In the genomic region with DNA sequence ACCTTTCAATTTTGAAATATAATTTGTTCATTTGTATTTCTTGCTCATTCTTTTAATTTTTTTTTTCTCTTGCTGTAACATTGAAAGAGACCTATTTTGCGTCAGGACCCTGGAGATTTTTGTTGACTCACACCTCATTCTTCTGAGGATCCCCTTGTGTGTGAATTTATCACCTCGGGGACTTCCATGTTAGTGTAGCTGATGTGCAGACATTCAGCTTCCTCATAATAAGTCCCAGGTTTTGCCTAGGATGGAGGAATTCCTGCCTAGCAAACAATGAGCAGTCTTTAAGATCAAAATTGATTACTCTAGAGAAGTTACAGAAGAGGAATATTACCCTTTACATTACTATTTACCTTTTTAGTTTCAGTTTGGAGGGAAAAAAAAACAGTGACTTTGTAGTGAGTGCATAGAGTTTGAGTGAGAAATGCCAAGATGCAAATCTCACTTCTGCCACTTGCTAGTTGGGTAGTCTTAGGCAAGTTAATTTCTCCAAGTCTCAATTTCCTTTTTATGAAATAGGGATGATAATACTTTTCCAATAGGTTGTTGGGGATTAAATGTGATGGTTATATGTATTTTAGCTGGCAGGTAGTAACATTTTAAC, we compare ENCODE assay signal across 8 cellular contexts. TPM values are rescaled to one million over a fixed set of nuclear protein-coding genes. Genes with fewer than 3 reads are reported as not detected.
DNase-seq lines count a peak whose midpoint lies in the region; ATAC-seq and TF ChIP-seq lines count a peak whose summit lies in the region.
"Had no signal": no experiment of that assay in that cellular context is flagged by ENCODE, and none has a peak within 500 bp of the region (broad histone marks: within the 10 kb centered on the region; RNA-seq: fewer than 3 reads in every experiment).

No MANE protein-coding gene starts in this region.

- no peak for DNase-seq in osteocyte (ENCODE audit: extremely low spot score, unreplicated experiment)
- DNase-seq in hepatocyte (ENCODE audit: low spot score): no peak
- DNase-seq in foreskin fibroblast: no peak
- no peak for DNase-seq in NCI-H1048 (lab: John Stamatoyannopoulos, UW)

- ATAC-seq in GM18870 (IDR thresholded peaks at IDR 0.05; ENCODE audit: unreplicated experiment) (peak; percentile 55), GM21825 (IDR thresholded peaks at IDR 0.05; ENCODE audit: unreplicated experiment) (peak; percentile 51)

- peak overlapping the region; percentile 19; the same call in 1 of the 2 replicates for H3K9ac ChIP-seq in OCI-LY3 (ENCODE audit: low read length)

- H3K4me3 ChIP-seq in OCI-LY3 (ENCODE audit: low read length): peak overlapping the region; percentile 45
- H3K4me3 ChIP-seq in hepatocyte: no peak overlapping the region
- H3K4me3 ChIP-seq in foreskin fibroblast (ENCODE audit: low read depth in 1 of 2, low read length in 2 of 2): no peak overlapping the region
- H3K4me3 ChIP-seq: coronary artery had no signal

- H3K27me3 ChIP-seq in OCI-LY3 (ENCODE audit: low read depth, low read length) (no peaks in the 10 kb centered on the region), hepatocyte (no peaks in the 10 kb centered on the region)

- H3K36me3 Mint-ChIP-seq in osteocyte (ENCODE audit: unreplicated experiment): peaks cover 5% of the 10 kb centered on the region

- H3K36me3 ChIP-seq in OCI-LY3 (replicated peaks; ENCODE audit: low read depth, low read length) (no peaks in the 10 kb centered on the region), hepatocyte (replicated peaks; ENCODE audit: insufficient read depth, low read depth) (no peaks in the 10 kb centered on the region)

- no peaks in the 10 kb centered on the region for H3K9me3 ChIP-seq in OCI-LY3 (ENCODE audit: insufficient read depth, low read length)
- no peaks in the 10 kb centered on the region for H3K9me3 ChIP-seq in hepatocyte (ENCODE audit: low read depth)

- no peaks in the 10 kb centered on the region for H3K9me3 Mint-ChIP-seq in osteocyte (ENCODE audit: unreplicated experiment)

- TF ChIP-seq CTCF in OCI-LY3 (IDR thresholded peaks at IDR 0.05; ENCODE audit: low read depth, low read length) (no peak), osteocyte (IDR thresholded peaks at IDR 0.05) (no peak), hepatocyte (IDR thresholded peaks at IDR 0.05; ENCODE audit: poor library complexity) (no peak), foreskin fibroblast (IDR thresholded peaks at IDR 0.05; ENCODE audit: low read depth, low read length) (no peak)

- H3K27ac ChIP-seq in OCI-LY3 (ENCODE audit: low read length): no peak overlapping the region
- no peak overlapping the region for H3K27ac ChIP-seq in hepatocyte
- H3K27ac ChIP-seq: coronary artery had no signal

- H3K79me2 ChIP-seq in OCI-LY3 (ENCODE audit: low read length): peaks cover 57% of the 10 kb centered on the region
- peaks cover 100% of the 10 kb centered on the region for H3K79me2 ChIP-seq in hepatocyte

- peak overlapping the region; percentile 83 for H3K27ac Mint-ChIP-seq in osteocyte (ENCODE audit: unreplicated experiment)

- peaks cover 88% of the 10 kb centered on the region for H3K4me1 Mint-ChIP-seq in osteocyte (ENCODE audit: unreplicated experiment)

- H3K4me2 ChIP-seq in OCI-LY3 (ENCODE audit: low read length): peak overlapping the region; percentile 65
- H3K4me2 ChIP-seq in hepatocyte: no peak overlapping the region

- H3K4me3 Mint-ChIP-seq in osteocyte (ENCODE audit: unreplicated experiment): peak overlapping the region; percentile 47

- H3K4me1 ChIP-seq in OCI-LY3 (ENCODE audit: low read length): peaks cover 26% of the 10 kb centered on the region
- H3K4me1 ChIP-seq in hepatocyte (ENCODE audit: insufficient read depth): peaks cover 3% of the 10 kb centered on the region

- H3K27me3 Mint-ChIP-seq in osteocyte (ENCODE audit: unreplicated experiment): no peaks in the 10 kb centered on the region

- no peaks in the 10 kb centered on the region for H3K9me2 ChIP-seq in hepatocyte (replicated peaks; ENCODE audit: insufficient read depth)

- WGBS in hepatocyte (ENCODE audit: low lambda C conversion rate, missing lambda C conversion rate): 69% methylated on average over 2 of the region's 2 CpGs

- H2AFZ ChIP-seq in OCI-LY3 (ENCODE audit: low read depth, low read length) (no peak overlapping the region), hepatocyte (no peak overlapping the region)

- H4K20me1 ChIP-seq in OCI-LY3 (ENCODE audit: insufficient read depth, low read length): peaks cover 9% of the 10 kb centered on the region; the same call in 1 of the 2 replicates
- peaks cover 50% of the 10 kb centered on the region for H4K20me1 ChIP-seq in hepatocyte (ENCODE audit: insufficient read depth, poor library complexity, severe bottlenecking)

RNA-seq across cellular contexts. Expression of a gene that starts 14.3 kb away (rescaled TPM):
- total RNA-seq in osteocyte: 228 and 232 TPM in 2 replicates
- total RNA-seq in hepatocyte: 122 and 129 TPM in 2 replicates
- polyA plus RNA-seq in hepatocyte: 75.2 and 83.2 TPM in 2 replicates
